Comparison of ENCODE assay signal across 28 cellular contexts in genomic region chr1:2609271-2610035, GRCh38. TPM values are rescaled to one million over a fixed set of nuclear protein-coding genes. Genes with fewer than 3 reads are reported as not detected.
DNase-seq lines count a peak whose midpoint lies in the region; ATAC-seq and TF ChIP-seq lines count a peak whose summit lies in the region.
"Had no signal": no experiment of that assay in that cellular context is flagged by ENCODE, and none has a peak within 500 bp of the region (broad histone marks: within the 10 kb centered on the region; RNA-seq: fewer than 3 reads in every experiment).

No MANE protein-coding gene starts in this region.

- ATAC-seq in GM18867 (IDR thresholded peaks at IDR 0.05; ENCODE audit: unreplicated experiment) (no peak), GM21786 (IDR thresholded peaks at IDR 0.05; ENCODE audit: unreplicated experiment) (no peak)
- ATAC-seq: activated T-helper 17 cell treated with anti-CD3 and anti-CD28 coated beads, Interleukin-2, amount 50 U/mL, for 72 hours; body of pancreas; foreskin keratinocyte; GM12878; psoas muscle had no signal

- H3K9me3 ChIP-seq in BLaER1: peaks cover 16% of the 10 kb centered on the region
- no peaks in the 10 kb centered on the region for H3K9me3 ChIP-seq in HEK293 (ENCODE audit: control insufficient read depth, insufficient read depth, low read depth, low read length)
- H3K9me3 ChIP-seq: body of pancreas had no signal

- POLR2A ChIA-PET in HEK293 (lab: Yijun Ruan, JAX): no interaction called here

- DNase-seq in iPS-NIHi11 (ENCODE audit: low spot score) (peak; percentile 9), posterior vena cava (ENCODE audit: low spot score) (peak; percentile 77)
- no peak for DNase-seq in stimulated activated CD4-positive, alpha-beta T cell treated with anti-CD3 and anti-CD28 coated beads, Interleukin-4, amount 100 ng/mL, for 4 hours
- DNase-seq: activated CD4-positive, alpha-beta T cell treated with anti-CD3 and anti-CD28 coated beads, Interleukin-2, amount 10 ng/mL, durations not matched to agents 7 days and 5 days; effector memory CD4-positive, alpha-beta T cell; foreskin keratinocyte; hippocampal formation; IMR-90; NCI-H1092 treated with DMSO at 0.1 percent for 48 hours; NCI-H2029; NCI-H2227 treated with DMSO at 0.1 percent for 48 hours; NCI-H748 treated with DMSO at 0.1 percent for 48 hours; stimulated activated CD4-positive, alpha-beta T cell treated with anti-CD3 and anti-CD28 coated beads, Interleukin-2, amount 100 ng/mL, for 24 hours; T-helper 2 cell; uterus had no signal

- H3K27ac ChIP-seq in BLaER1: no peak overlapping the region
- no peak overlapping the region for H3K27ac ChIP-seq in HEK293 (ENCODE audit: extremely low read depth, low read depth, low read length)
- H3K27ac ChIP-seq: body of pancreas, C4-2B, foreskin keratinocyte, psoas muscle, SK-N-MC, skin epidermis, uterus had no signal

- H3K4me3 ChIP-seq in BLaER1 (no peak overlapping the region), HEK293 (ENCODE audit: low read depth, low read length) (no peak overlapping the region)
- H3K4me3 ChIP-seq: body of pancreas, GM12878, lung, psoas muscle, SK-N-MC, skin epidermis, uterus had no signal

- no peaks in the 10 kb centered on the region for H3K36me3 ChIP-seq in BLaER1
- no peaks in the 10 kb centered on the region for H3K36me3 ChIP-seq in HEK293 (ENCODE audit: control insufficient read depth in 2 of 2, insufficient read depth in 1 of 2, low read length in 2 of 2)
- H3K36me3 ChIP-seq: uterus had no signal

- TF ChIP-seq CTCF in HEK293 (tag by site-specific recombination; IDR thresholded peaks at IDR 0.05): no peak

- peak overlapping the region; percentile 95 for H3K4me2 ChIP-seq in BLaER1

- CTCF ChIA-PET in HEK293 (lab: Yijun Ruan, JAX): no interaction called here

- H3K9ac ChIP-seq in BLaER1: no peak overlapping the region

- peaks cover 4% of the 10 kb centered on the region; the same call in 1 of the 2 replicates for H4K20me1 ChIP-seq in BLaER1

- peaks cover 68% of the 10 kb centered on the region for H3K4me1 ChIP-seq in BLaER1
- no peaks in the 10 kb centered on the region for H3K4me1 ChIP-seq in HEK293 (ENCODE audit: control insufficient read depth, insufficient read depth, low read length)
- H3K4me1 ChIP-seq: body of pancreas, foreskin keratinocyte, psoas muscle, uterus had no signal

- intact Hi-C loops in posterior vena cava (cut with DNase I): no loop called here

- no peaks in the 10 kb centered on the region for H3K27me3 ChIP-seq in BLaER1
- H3K27me3 ChIP-seq: body of pancreas, foreskin keratinocyte had no signal

TF ChIP-seq in HEK293, 187 proteins besides CTCF, POLR2A, EP300 and RAD21:
- TF ChIP-seq ZNF18 (tag by site-specific recombination; IDR thresholded peaks at IDR 0.05) (no peak), ZNF629 (tag by site-specific recombination; IDR thresholded peaks at IDR 0.05) (no peak), ZNF768 (tag by site-specific recombination; IDR thresholded peaks at IDR 0.05) (0 out of 2 replicates have a peak, but pooled peaks have one; percentile 25)
TF ChIP-seq in HEK293: peak in this region for 1.

RNA-seq across cellular contexts. Expression of gene PRXL2B, which starts 22.9 kb away (rescaled TPM):
- total RNA-seq in posterior vena cava: 10 to 100 TPM; 11.4 to 12.2 TPM

RNA-seq across cellular contexts. Expression of gene MMEL1, which starts 23.4 kb away (rescaled TPM):
- 1 to 10 TPM in 1 of 2 donors, under 1 TPM in 1; 0.57 to 1.8 TPM for total RNA-seq in posterior vena cava
- total RNA-seq: body of pancreas, Daoy, foreskin keratinocyte, GM12878 had no signal

RNA-seq across cellular contexts. Expression of gene TNFRSF14, which starts 53.3 kb away (rescaled TPM):
- 10 to 100 TPM; 37.7 to 63.6 TPM for total RNA-seq in posterior vena cava

Comparison
In these comparisons a context has a peak if more than half of its experiments do, and no peak if none do; other contexts are left out.
1. DNase-seq: peak in iPS-NIHi11 (single experiment) and posterior vena cava (single experiment); none in stimulated activated CD4-positive, alpha-beta T cell treated with anti-CD3 and anti-CD28 coated beads, Interleukin-4, amount 100 ng/mL, for 4 hours (0 of 2).